Comparison of ENCODE assay signal across 1 cellular context in the genomic region with DNA sequence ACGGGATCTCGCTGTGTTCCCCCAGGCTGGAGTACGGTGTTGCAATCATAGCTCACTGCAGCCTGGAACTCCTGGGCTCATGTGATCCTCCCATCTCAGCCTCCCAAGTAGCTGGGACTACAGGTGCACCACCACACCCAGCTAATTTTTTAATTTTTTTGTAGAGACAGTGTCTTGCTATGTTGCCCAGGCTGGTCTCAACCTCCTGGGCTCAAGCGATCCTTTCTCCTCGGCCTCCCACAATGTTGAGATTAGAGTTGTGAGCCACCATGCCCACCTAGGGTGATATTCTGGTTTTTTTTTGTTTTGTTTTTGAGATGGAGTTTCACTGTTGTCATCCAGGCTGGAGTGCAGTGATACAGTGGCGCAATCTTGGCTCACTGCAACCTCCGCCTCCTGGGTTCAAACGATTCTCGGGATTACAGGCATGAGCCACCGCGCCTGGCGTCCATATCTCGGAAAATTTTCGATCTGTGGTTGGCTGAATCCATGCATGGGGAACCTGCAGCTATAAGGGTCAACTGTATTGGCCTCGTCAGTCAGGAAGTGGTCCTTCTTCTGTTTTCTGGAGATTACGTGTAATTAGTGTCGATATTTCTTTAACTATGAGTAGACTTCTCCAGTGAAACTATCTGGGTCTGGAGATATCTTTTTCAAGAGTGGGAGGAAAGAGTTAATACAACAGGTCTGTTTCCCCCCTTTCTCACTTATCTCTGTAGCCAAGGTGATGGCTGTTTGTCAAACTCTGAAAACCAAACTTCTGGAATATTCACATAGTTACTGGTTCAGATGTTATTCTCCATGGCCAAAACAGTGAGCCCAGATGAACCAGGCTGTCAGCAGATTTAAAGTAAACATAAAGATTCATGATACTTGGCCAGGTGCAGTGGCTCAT.
A peak's percentile ranks its signal among the peaks of the same experiment; 100 is the strongest.
TF ChIP-seq lines count a peak whose summit lies in the region.

No MANE protein-coding gene starts in this region.

TF ChIP-seq in K562, 482 proteins besides CTCF, POLR2A, EP300 and RAD21 (continued from another document and continues in another):
- TF ChIP-seq, protein P1, sequence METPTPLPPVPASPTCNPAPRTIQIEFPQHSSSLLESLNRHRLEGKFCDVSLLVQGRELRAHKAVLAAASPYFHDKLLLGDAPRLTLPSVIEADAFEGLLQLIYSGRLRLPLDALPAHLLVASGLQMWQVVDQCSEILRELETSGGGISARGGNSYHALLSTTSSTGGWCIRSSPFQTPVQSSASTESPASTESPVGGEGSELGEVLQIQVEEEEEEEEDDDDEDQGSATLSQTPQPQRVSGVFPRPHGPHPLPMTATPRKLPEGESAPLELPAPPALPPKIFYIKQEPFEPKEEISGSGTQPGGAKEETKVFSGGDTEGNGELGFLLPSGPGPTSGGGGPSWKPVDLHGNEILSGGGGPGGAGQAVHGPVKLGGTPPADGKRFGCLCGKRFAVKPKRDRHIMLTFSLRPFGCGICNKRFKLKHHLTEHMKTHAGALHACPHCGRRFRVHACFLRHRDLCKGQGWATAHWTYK (CRISPR knock-in tag; IDR thresholded peaks at IDR 0.05): no peak
- TF ChIP-seq TARDBP (IDR thresholded peaks at IDR 0.05) (no peak), BACH1 (tag; IDR thresholded peaks at IDR 0.05) (no peak), ZNF668 (CRISPR knock-in tag; IDR thresholded peaks at IDR 0.05) (no peak), SRSF1 (IDR thresholded peaks at IDR 0.05; ENCODE audit: low read depth, low read length) (no peak), ELF4 (CRISPR knock-in tag; IDR thresholded peaks at IDR 0.05) (no peak), NCOR1 (IDR thresholded peaks at IDR 0.05) (peak; percentile 92), FIP1L1 (IDR thresholded peaks at IDR 0.05; ENCODE audit: low read depth, low read length, poor library complexity, severe bottlenecking) (no peak), NFYB (IDR thresholded peaks at IDR 0.05; ENCODE audit: extremely low read depth, insufficient read length) (no peak), LARP7 (IDR thresholded peaks at IDR 0.05) (no peak), ZNF561 (CRISPR knock-in tag; conservative IDR thresholded peaks at IDR 0.05) (no peak), CSDE1 (IDR thresholded peaks at IDR 0.05) (no peak), GTF2F1 (IDR thresholded peaks at IDR 0.05; ENCODE audit: low read depth, low read length) (no peak), BCL6 (CRISPR knock-in tag; IDR thresholded peaks at IDR 0.05) (no peak), SRF (CRISPR knock-in tag; IDR thresholded peaks at IDR 0.05) (no peak), MBD2 (IDR thresholded peaks at IDR 0.05; ENCODE audit: borderline replicate concordance, low read depth) (0 out of 2 replicates have a peak, but pooled peaks have one; percentile 22), SPI1 (IDR thresholded peaks at IDR 0.05; ENCODE audit: borderline replicate concordance, low read depth, low read length) (peak; percentile 38; the same call in 1 of the 2 replicates), MYNN (IDR thresholded peaks at IDR 0.05) (no peak), MYNN (CRISPR knock-in tag; IDR thresholded peaks at IDR 0.05) (no peak), DIDO1 (tag; IDR thresholded peaks at IDR 0.05; ENCODE audit: low read depth) (no peak), ZC3H11A (IDR thresholded peaks at IDR 0.05; ENCODE audit: low read depth, low read length) (no peak), NFXL1 (CRISPR knock-in tag; IDR thresholded peaks at IDR 0.05) (no peak), SIN3B (IDR thresholded peaks at IDR 0.05; ENCODE audit: low read depth) (no peak), JUNB (CRISPR knock-in tag; conservative IDR thresholded peaks at IDR 0.05) (no peak), TAF15 (IDR thresholded peaks at IDR 0.05; ENCODE audit: low read depth, low read length) (no peak), STAT5B (CRISPR knock-in tag; IDR thresholded peaks at IDR 0.05) (no peak)
- TF ChIP-seq, protein P2, sequence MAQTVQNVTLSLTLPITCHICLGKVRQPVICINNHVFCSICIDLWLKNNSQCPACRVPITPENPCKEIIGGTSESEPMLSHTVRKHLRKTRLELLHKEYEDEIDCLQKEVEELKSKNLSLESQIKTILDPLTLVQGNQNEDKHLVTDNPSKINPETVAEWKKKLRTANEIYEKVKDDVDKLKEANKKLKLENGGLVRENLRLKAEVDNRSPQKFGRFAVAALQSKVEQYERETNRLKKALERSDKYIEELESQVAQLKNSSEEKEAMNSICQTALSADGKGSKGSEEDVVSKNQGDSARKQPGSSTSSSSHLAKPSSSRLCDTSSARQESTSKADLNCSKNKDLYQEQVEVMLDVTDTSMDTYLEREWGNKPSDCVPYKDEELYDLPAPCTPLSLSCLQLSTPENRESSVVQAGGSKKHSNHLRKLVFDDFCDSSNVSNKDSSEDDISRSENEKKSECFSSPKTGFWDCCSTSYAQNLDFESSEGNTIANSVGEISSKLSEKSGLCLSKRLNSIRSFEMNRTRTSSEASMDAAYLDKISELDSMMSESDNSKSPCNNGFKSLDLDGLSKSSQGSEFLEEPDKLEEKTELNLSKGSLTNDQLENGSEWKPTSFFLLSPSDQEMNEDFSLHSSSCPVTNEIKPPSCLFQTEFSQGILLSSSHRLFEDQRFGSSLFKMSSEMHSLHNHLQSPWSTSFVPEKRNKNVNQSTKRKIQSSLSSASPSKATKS (CRISPR knock-in tag; IDR thresholded peaks at IDR 0.05): no peak
- TF ChIP-seq, protein P3, sequence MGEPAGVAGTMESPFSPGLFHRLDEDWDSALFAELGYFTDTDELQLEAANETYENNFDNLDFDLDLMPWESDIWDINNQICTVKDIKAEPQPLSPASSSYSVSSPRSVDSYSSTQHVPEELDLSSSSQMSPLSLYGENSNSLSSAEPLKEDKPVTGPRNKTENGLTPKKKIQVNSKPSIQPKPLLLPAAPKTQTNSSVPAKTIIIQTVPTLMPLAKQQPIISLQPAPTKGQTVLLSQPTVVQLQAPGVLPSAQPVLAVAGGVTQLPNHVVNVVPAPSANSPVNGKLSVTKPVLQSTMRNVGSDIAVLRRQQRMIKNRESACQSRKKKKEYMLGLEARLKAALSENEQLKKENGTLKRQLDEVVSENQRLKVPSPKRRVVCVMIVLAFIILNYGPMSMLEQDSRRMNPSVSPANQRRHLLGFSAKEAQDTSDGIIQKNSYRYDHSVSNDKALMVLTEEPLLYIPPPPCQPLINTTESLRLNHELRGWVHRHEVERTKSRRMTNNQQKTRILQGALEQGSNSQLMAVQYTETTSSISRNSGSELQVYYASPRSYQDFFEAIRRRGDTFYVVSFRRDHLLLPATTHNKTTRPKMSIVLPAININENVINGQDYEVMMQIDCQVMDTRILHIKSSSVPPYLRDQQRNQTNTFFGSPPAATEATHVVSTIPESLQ (CRISPR knock-in tag; IDR thresholded peaks at IDR 0.05): 0 out of 2 replicates have a peak, but pooled peaks have one; percentile 28
- TF ChIP-seq, protein P4, sequence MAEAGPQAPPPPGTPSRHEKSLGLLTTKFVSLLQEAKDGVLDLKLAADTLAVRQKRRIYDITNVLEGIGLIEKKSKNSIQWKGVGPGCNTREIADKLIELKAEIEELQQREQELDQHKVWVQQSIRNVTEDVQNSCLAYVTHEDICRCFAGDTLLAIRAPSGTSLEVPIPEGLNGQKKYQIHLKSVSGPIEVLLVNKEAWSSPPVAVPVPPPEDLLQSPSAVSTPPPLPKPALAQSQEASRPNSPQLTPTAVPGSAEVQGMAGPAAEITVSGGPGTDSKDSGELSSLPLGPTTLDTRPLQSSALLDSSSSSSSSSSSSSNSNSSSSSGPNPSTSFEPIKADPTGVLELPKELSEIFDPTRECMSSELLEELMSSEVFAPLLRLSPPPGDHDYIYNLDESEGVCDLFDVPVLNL (CRISPR knock-in tag; IDR thresholded peaks at IDR 0.05; ENCODE audit: low read depth): no peak
- TF ChIP-seq, protein P5, sequence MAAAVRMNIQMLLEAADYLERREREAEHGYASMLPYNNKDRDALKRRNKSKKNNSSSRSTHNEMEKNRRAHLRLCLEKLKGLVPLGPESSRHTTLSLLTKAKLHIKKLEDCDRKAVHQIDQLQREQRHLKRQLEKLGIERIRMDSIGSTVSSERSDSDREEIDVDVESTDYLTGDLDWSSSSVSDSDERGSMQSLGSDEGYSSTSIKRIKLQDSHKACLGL (CRISPR knock-in tag; IDR thresholded peaks at IDR 0.05; ENCODE audit: borderline replicate concordance, poor library complexity, severe bottlenecking): no peak
- TF ChIP-seq, protein P6, sequence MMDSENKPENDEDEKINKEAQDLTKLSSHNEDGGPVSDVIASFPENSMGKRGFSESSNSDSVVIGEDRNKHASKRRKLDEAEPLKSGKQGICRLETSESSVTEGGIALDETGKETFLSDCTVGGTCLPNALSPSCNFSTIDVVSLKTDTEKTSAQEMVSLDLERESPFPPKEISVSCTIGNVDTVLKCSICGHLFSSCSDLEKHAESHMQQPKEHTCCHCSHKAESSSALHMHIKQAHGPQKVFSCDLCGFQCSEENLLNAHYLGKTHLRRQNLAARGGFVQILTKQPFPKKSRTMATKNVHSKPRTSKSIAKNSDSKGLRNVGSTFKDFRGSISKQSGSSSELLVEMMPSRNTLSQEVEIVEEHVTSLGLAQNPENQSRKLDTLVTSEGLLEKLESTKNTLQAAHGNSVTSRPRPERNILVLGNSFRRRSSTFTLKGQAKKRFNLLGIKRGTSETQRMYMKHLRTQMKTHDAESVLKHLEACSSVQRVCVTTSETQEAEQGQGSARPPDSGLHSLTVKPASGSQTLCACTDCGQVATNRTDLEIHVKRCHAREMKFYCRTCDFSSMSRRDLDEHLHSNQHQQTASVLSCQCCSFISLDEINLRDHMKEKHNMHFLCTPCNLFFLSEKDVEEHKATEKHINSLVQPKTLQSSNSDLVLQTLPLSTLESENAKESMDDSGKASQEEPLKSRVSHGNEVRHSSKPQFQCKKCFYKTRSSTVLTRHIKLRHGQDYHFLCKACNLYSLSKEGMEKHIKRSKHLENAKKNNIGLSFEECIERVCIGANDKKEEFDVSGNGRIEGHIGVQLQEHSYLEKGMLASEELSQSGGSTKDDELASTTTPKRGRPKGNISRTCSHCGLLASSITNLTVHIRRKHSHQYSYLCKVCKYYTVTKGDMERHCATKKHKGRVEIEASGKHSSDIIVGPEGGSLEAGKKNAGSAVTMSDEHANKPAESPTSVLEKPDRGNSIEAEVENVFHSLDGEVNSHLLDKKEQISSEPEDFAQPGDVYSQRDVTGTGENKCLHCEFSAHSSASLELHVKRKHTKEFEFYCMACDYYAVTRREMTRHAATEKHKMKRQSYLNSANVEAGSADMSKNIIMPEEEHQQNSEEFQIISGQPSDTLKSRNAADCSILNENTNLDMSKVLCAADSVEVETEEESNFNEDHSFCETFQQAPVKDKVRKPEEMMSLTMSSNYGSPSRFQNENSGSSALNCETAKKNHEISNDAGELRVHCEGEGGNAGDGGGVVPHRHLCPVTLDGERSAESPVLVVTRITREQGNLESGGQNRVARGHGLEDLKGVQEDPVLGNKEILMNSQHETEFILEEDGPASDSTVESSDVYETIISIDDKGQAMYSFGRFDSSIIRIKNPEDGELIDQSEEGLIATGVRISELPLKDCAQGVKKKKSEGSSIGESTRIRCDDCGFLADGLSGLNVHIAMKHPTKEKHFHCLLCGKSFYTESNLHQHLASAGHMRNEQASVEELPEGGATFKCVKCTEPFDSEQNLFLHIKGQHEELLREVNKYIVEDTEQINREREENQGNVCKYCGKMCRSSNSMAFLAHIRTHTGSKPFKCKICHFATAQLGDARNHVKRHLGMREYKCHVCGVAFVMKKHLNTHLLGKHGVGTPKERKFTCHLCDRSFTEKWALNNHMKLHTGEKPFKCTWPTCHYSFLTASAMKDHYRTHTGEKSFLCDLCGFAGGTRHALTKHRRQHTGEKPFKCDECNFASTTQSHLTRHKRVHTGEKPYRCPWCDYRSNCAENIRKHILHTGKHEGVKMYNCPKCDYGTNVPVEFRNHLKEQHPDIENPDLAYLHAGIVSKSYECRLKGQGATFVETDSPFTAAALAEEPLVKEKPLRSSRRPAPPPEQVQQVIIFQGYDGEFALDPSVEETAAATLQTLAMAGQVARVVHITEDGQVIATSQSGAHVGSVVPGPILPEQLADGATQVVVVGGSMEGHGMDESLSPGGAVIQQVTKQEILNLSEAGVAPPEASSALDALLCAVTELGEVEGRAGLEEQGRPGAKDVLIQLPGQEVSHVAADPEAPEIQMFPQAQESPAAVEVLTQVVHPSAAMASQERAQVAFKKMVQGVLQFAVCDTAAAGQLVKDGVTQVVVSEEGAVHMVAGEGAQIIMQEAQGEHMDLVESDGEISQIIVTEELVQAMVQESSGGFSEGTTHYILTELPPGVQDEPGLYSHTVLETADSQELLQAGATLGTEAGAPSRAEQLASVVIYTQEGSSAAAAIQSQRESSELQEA (IDR thresholded peaks at IDR 0.05; ENCODE audit: low read depth): no peak
- TF ChIP-seq, protein P7, sequence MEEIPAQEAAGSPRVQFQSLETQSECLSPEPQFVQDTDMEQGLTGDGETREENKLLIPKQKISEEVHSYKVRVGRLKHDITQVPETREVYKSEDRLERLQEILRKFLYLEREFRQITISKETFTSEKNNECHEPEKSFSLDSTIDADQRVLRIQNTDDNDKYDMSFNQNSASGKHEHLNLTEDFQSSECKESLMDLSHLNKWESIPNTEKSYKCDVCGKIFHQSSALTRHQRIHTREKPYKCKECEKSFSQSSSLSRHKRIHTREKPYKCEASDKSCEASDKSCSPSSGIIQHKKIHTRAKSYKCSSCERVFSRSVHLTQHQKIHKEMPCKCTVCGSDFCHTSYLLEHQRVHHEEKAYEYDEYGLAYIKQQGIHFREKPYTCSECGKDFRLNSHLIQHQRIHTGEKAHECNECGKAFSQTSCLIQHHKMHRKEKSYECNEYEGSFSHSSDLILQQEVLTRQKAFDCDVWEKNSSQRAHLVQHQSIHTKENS (CRISPR knock-in tag; IDR thresholded peaks at IDR 0.05): no peak
- TF ChIP-seq, protein P8, sequence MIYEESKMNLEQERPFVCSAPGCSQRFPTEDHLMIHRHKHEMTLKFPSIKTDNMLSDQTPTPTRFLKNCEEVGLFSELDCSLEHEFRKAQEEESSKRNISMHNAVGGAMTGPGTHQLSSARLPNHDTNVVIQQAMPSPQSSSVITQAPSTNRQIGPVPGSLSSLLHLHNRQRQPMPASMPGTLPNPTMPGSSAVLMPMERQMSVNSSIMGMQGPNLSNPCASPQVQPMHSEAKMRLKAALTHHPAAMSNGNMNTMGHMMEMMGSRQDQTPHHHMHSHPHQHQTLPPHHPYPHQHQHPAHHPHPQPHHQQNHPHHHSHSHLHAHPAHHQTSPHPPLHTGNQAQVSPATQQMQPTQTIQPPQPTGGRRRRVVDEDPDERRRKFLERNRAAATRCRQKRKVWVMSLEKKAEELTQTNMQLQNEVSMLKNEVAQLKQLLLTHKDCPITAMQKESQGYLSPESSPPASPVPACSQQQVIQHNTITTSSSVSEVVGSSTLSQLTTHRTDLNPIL (CRISPR knock-in tag; IDR thresholded peaks at IDR 0.05): no peak
- TF ChIP-seq, protein P9, sequence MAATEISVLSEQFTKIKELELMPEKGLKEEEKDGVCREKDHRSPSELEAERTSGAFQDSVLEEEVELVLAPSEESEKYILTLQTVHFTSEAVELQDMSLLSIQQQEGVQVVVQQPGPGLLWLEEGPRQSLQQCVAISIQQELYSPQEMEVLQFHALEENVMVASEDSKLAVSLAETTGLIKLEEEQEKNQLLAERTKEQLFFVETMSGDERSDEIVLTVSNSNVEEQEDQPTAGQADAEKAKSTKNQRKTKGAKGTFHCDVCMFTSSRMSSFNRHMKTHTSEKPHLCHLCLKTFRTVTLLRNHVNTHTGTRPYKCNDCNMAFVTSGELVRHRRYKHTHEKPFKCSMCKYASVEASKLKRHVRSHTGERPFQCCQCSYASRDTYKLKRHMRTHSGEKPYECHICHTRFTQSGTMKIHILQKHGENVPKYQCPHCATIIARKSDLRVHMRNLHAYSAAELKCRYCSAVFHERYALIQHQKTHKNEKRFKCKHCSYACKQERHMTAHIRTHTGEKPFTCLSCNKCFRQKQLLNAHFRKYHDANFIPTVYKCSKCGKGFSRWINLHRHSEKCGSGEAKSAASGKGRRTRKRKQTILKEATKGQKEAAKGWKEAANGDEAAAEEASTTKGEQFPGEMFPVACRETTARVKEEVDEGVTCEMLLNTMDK (IDR thresholded peaks at IDR 0.05; ENCODE audit: borderline replicate concordance, insufficient read depth, low read depth, low read length, poor library complexity, severe bottlenecking): no peak
